Comparison of ENCODE assay signal across 16 cellular contexts in genomic region chr12:4044736-4045432, GRCh38.
"Had no signal": no experiment of that assay in that cellular context is flagged by ENCODE, and none has a peak within 500 bp of the region (broad histone marks: within the 10 kb centered on the region; RNA-seq: fewer than 3 reads in every experiment).

No MANE protein-coding gene starts in this region.

- H2AFZ ChIP-seq: hepatocyte had no signal

- H3K79me2 ChIP-seq: hepatocyte had no signal

- H3K9me3 ChIP-seq: body of pancreas, esophagus squamous epithelium, left lung, upper lobe of right lung had no signal

- DNase-seq: activated CD4-positive, alpha-beta T cell treated with anti-CD3 and anti-CD28 coated beads, Interleukin-2, amount 50 U/mL, for 1 hour; activated gamma-delta T cell treated with Interleukin-2 at 50 U/mL for 16 hours; activated T-cell treated with anti-CD3 and anti-CD28 coated beads for 4 hours; body of pancreas; cortex of kidney; effector CD4-positive, alpha-beta T cell; esophagus squamous epithelium; left lung; stimulated activated CD4-positive, alpha-beta T cell treated with anti-CD3 and anti-CD28 coated beads, Interleukin-12 subunit alpha, Interleukin-12 subunit beta, amount 100 ng/mL, for 4 hours; stimulated activated CD4-positive, alpha-beta T cell treated with anti-CD3 and anti-CD28 coated beads, Interleukin-1b, Interleukin-23, amount 100 ng/mL, for 48 hours; stimulated activated CD8-positive, alpha-beta memory T cell treated with anti-CD3 and anti-CD28 coated beads, Interleukin-4, amount 100 ng/mL, for 48 hours; stimulated activated naive CD4-positive, alpha-beta T cell; upper lobe of right lung had no signal

- H3K4me3 ChIP-seq: body of pancreas, esophagus squamous epithelium, hepatocyte, left lung, upper lobe of right lung had no signal

- H3K4me1 ChIP-seq: body of pancreas, esophagus squamous epithelium, left lung, upper lobe of right lung had no signal

- H3K9me3 Mint-ChIP-seq: activated T-helper 1 cell treated with anti-CD3 and anti-CD28 coated beads, Interleukin-12 subunit alpha, Interleukin-12 subunit beta, Interleukin-2, Interleukin-4 antibody, amounts not matched to agents 30 ng/mL and 10 ng/mL and 1 ng/mL, durations not matched to agents 14 hours and 24 hours and 36 hours; T-helper 1 cell treated with Interleukin-12 subunit alpha and Interleukin-12 subunit beta and Interleukin-4 antibody, amounts not matched to agents 30 μg/mL and 1 μg/mL, for 36 hours had no signal

- H3K27me3 ChIP-seq: body of pancreas, hepatocyte, left lung, upper lobe of right lung had no signal

- H3K4me2 ChIP-seq: hepatocyte had no signal

- H3K4me3 Mint-ChIP-seq: activated T-helper 1 cell treated with anti-CD3 and anti-CD28 coated beads, Interleukin-12 subunit alpha, Interleukin-12 subunit beta, Interleukin-2, Interleukin-4 antibody, amounts not matched to agents 30 ng/mL and 10 ng/mL and 1 ng/mL, durations not matched to agents 14 hours and 24 hours and 36 hours; T-helper 1 cell treated with Interleukin-12 subunit alpha and Interleukin-12 subunit beta and Interleukin-4 antibody, amounts not matched to agents 30 μg/mL and 1 μg/mL, for 36 hours had no signal

- H3K27ac Mint-ChIP-seq: activated T-helper 1 cell treated with anti-CD3 and anti-CD28 coated beads, Interleukin-12 subunit alpha, Interleukin-12 subunit beta, Interleukin-2, Interleukin-4 antibody, amounts not matched to agents 30 ng/mL and 10 ng/mL and 1 ng/mL, durations not matched to agents 14 hours and 24 hours and 36 hours; T-helper 1 cell treated with Interleukin-12 subunit alpha and Interleukin-12 subunit beta and Interleukin-4 antibody, amounts not matched to agents 30 μg/mL and 1 μg/mL, for 36 hours had no signal

- H3K27ac ChIP-seq: body of pancreas, esophagus squamous epithelium, hepatocyte, left lung, upper lobe of right lung had no signal

- ATAC-seq: body of pancreas, left lung, upper lobe of right lung had no signal

- H3K36me3 ChIP-seq: esophagus squamous epithelium, left lung, upper lobe of right lung had no signal
